In genomic region chr9:133375724-133376654, GRCh38 we compare ENCODE assay signal across 8 cellular contexts. TPM values are rescaled to one million over a fixed set of nuclear protein-coding genes. Genes with fewer than 3 reads are reported as not detected.
A peak's percentile ranks its signal among the peaks of the same experiment; 100 is the strongest.
DNase-seq lines count a peak whose midpoint lies in the region; ATAC-seq and TF ChIP-seq lines count a peak whose summit lies in the region.

Gene STKLD1, plus strand, starts transcription at chr9:133376366. Its CDS starts 108 bp downstream, at chr9:133376474.
Gene SURF4, minus strand, starts transcription at chr9:133376060. Its CDS starts 91 bp downstream, at chr9:133375969.

- no peaks in the 10 kb centered on the region for H3K36me3 ChIP-seq in KMS-11 (ENCODE audit: insufficient read depth)
- peaks cover 0 to 16% (median 10%) of the 10 kb centered on the region in 4 donors for H3K36me3 ChIP-seq in esophagus muscularis mucosa

- intact Hi-C loops in esophagus muscularis mucosa (cut with DNase I): no loop called here

- H3K4me1 ChIP-seq in KMS-11 (ENCODE audit: low read depth, poor library complexity, severe bottlenecking) (peaks cover 10% of the 10 kb centered on the region), esophagus muscularis mucosa (peaks cover 42 to 51% (median 49%) of the 10 kb centered on the region in 4 donors)

- WGBS in esophagus muscularis mucosa: no CpG with 5 or more reads among the region's 120 CpGs

- no peaks in the 10 kb centered on the region for H3K9me3 ChIP-seq in esophagus muscularis mucosa

- H3K79me2 ChIP-seq in KMS-11 (ENCODE audit: insufficient read depth, low read depth): peaks cover 47% of the 10 kb centered on the region

- TF ChIP-seq POLR2A in esophagus muscularis mucosa (IDR thresholded peaks at IDR 0.05; ENCODE audit: low read depth): peak; percentile 68

- no peak for TF ChIP-seq EP300 in esophagus muscularis mucosa (IDR thresholded peaks at IDR 0.05)

- TF ChIP-seq CTCF in KMS-11 (conservative IDR thresholded peaks at IDR 0.05; ENCODE audit: low read depth, low read length) (no peak), esophagus muscularis mucosa (IDR thresholded peaks at IDR 0.05) (peak in 1 of 3 experiments; percentile 24)

- peak within 1 kb of the TSS; percentile 95 for H3K4me2 ChIP-seq in KMS-11

- H3K9ac ChIP-seq in KMS-11: peak within 1 kb of the TSS; percentile 86

- H4K20me1 ChIP-seq in KMS-11 (ENCODE audit: insufficient read depth): no peaks in the 10 kb centered on the region

- H3K4me3 ChIP-seq in KMS-11 (IDR thresholded peaks at IDR 0.05; ENCODE audit: insufficient read depth, low read depth, low read length) (no peak within 1 kb of the TSS), esophagus muscularis mucosa (peak within 1 kb of the TSS; percentile 81 to 98 (median 93))

- ATAC-seq in GM21825 (IDR thresholded peaks at IDR 0.05; ENCODE audit: unreplicated experiment): peak; percentile 84

- H3K27me3 ChIP-seq in KMS-11 (ENCODE audit: insufficient read depth, low read depth) (no peaks in the 10 kb centered on the region; the same call in 1 of the 2 replicates), esophagus muscularis mucosa (no peaks in the 10 kb centered on the region)

- H3K27ac ChIP-seq in KMS-11: peak within 1 kb of the TSS; percentile 76
- peak within 1 kb of the TSS; percentile 92 to 97 (median 96) for H3K27ac ChIP-seq in esophagus muscularis mucosa (replicated peaks in 1 of 4)

- H2AFZ ChIP-seq in KMS-11 (ENCODE audit: low read depth): peak within 1 kb of the TSS; percentile 66

- DNase-seq in DMS79 treated with DMSO at 0.1 percent for 48 hours (lab: John Stamatoyannopoulos, UW) (peak; percentile 86), esophagus muscularis mucosa (ENCODE audit: extremely low spot score) (peak; percentile 98), myocyte (ENCODE audit: low read depth) (peak; percentile 96)
- peak; percentile 98 to 99 for DNase-seq in activated T-cell treated with anti-CD3 and anti-CD28 coated beads, Interleukin-2, amount 50 U/mL, for 48 hours
- peak; percentile 90 for DNase-seq in stimulated activated CD8-positive, alpha-beta memory T cell treated with anti-CD3 and anti-CD28 coated beads, Interleukin-7, amount 100 ng/mL, for 24 hours (ENCODE audit: low read depth)

TF ChIP-seq in PFSK-1, 5 proteins besides CTCF, POLR2A, EP300 and RAD21:
- TF ChIP-seq REST (IDR thresholded peaks at IDR 0.05; ENCODE audit: insufficient read depth in 1 of 2, low read depth in 2 of 2, low read length in 2 of 2) (peak in 1 of 2 experiments; percentile 34; a peak in 1 of 4 replicates), TAF1 (IDR thresholded peaks at IDR 0.05; ENCODE audit: borderline replicate concordance, insufficient read depth, low read length) (peak; percentile 92), SIN3A (IDR thresholded peaks at IDR 0.05; ENCODE audit: borderline replicate concordance, insufficient read depth, low read length) (no peak), FOXP2 (optimal IDR thresholded peaks at IDR 0.05; ENCODE audit: borderline replicate concordance, extremely low read depth, extremely low read length, insufficient read depth) (no peak), POLR2AphosphoS5 (IDR thresholded peaks at IDR 0.05; ENCODE audit: low read depth, low read length) (peak; percentile 80)

RNA-seq across cellular contexts. Expression of gene STKLD1, which starts in this region (rescaled TPM):
- 1.0 TPM for polyA plus RNA-seq in PFSK-1 (2012; ENCODE audit: insufficient read length, low read depth)
- total RNA-seq in esophagus muscularis mucosa (1 to 10 TPM in 2 of 4 donors, under 1 TPM in 1, not detected in 1; 0.26 to 2.1 (median 1.0) TPM), myocyte (0.21 and 2.2 TPM in 2 replicates)
- 3.0 TPM for polyA plus RNA-seq in myocyte (2012)

RNA-seq across cellular contexts. Expression of gene SURF4, which starts in this region (rescaled TPM):
- 227 TPM for polyA plus RNA-seq in PFSK-1 (2012; ENCODE audit: insufficient read length, low read depth)
- total RNA-seq in esophagus muscularis mucosa (100 to 1,000 TPM in 3 of 4 donors, 10 to 100 TPM in 1; 83.9 to 139 (median 127) TPM), myocyte (252 and 296 TPM in 2 replicates)
- 247 TPM for polyA plus RNA-seq in myocyte (2012)
